Comparison of ENCODE assay signal across 10 cellular contexts in genomic region chr14:69199786-69200185, GRCh38.
"Had no signal": no experiment of that assay in that cellular context is flagged by ENCODE, and none has a peak within 500 bp of the region (broad histone marks: within the 10 kb centered on the region; RNA-seq: fewer than 3 reads in every experiment).

No MANE protein-coding gene starts in this region.

- ATAC-seq: GM23338, HepG2 had no signal

- H3K4me3 ChIP-seq: GM23338 had no signal

- DNase-seq: H9, HCEC 1CT, HFFc6, Karpas-422, KBM-7 had no signal

- H2AFZ ChIP-seq: GM23338 had no signal

- H3K4me2 ChIP-seq: GM23338, KMS-11 had no signal

- H3K9ac ChIP-seq: KMS-11 had no signal

- H3K27ac ChIP-seq: KMS-11 had no signal

- FAIRE-seq: H1, H54, HepG2 had no signal
